ENCODE assay signal across 1 cellular context in genomic region chr1:42922687-42923366, GRCh38.
TF ChIP-seq lines count a peak whose summit lies in the region.

No MANE protein-coding gene starts in this region.

TF ChIP-seq in K562, 482 proteins besides CTCF, POLR2A, EP300 and RAD21 (continued from another document and continues in another):
- TF ChIP-seq ZBTB40 (IDR thresholded peaks at IDR 0.05) = peak; percentile 36; the same call in 1 of the 2 replicates
- no peak for TF ChIP-seq ZBTB40 (CRISPR knock-in tag; IDR thresholded peaks at IDR 0.05)
- peak; percentile 36; the same call in 1 of the 2 replicates for TF ChIP-seq SP1 (CRISPR knock-in tag; IDR thresholded peaks at IDR 0.05)
- TF ChIP-seq SMC3 (conservative IDR thresholded peaks at IDR 0.05; ENCODE audit: insufficient read depth, low read depth, low read length) = peak; percentile 60
- no peak for TF ChIP-seq E2F3 (CRISPR knock-in tag; IDR thresholded peaks at IDR 0.05)
- no peak for TF ChIP-seq SRSF9 (IDR thresholded peaks at IDR 0.05; ENCODE audit: borderline replicate concordance, low read depth, low read length)
- TF ChIP-seq ZNF785 (CRISPR knock-in tag; IDR thresholded peaks at IDR 0.05) = no peak
- TF ChIP-seq NFIC (IDR thresholded peaks at IDR 0.05) = no peak
- no peak for TF ChIP-seq NFE2L1 (tag; IDR thresholded peaks at IDR 0.05; ENCODE audit: borderline replicate concordance, low read depth)
- no peak for TF ChIP-seq AFF4 (CRISPR knock-in tag; IDR thresholded peaks at IDR 0.05)
- TF ChIP-seq STAG1 (CRISPR knock-in tag; IDR thresholded peaks at IDR 0.05; ENCODE audit: borderline replicate concordance) = no peak
- TF ChIP-seq CSDE1 (IDR thresholded peaks at IDR 0.05) = no peak
- TF ChIP-seq OTX1 (CRISPR knock-in tag; IDR thresholded peaks at IDR 0.05) = 0 out of 2 replicates have a peak, but pooled peaks have one; percentile 30
- peak; percentile 88 for TF ChIP-seq BRD9 (IDR thresholded peaks at IDR 0.05; ENCODE audit: low read depth, partially characterized antibody)
- TF ChIP-seq YY1 (IDR thresholded peaks at IDR 0.05; ENCODE audit: borderline replicate concordance in 1 of 3, control insufficient read depth in 1 of 3, extremely low read depth in 1 of 3, insufficient read depth in 3 of 3, insufficient read length in 1 of 3, insufficient replicate concordance in 2 of 3, low read depth in 1 of 3, low read length in 2 of 3) = no peak
- peak; percentile 44; the same call in 1 of the 2 replicates for TF ChIP-seq CREM (IDR thresholded peaks at IDR 0.05; ENCODE audit: low read depth)
- TF ChIP-seq ZNF561 (CRISPR knock-in tag; conservative IDR thresholded peaks at IDR 0.05) = no peak
- peak; percentile 82 for TF ChIP-seq CC2D1A (IDR thresholded peaks at IDR 0.05)
- TF ChIP-seq POLR2H (tag; IDR thresholded peaks at IDR 0.05; ENCODE audit: low read depth) = no peak
- no peak for TF ChIP-seq TAF9B (IDR thresholded peaks at IDR 0.05; ENCODE audit: partially characterized antibody)
- no peak for TF ChIP-seq ELF2 (CRISPR knock-in tag; IDR thresholded peaks at IDR 0.05)
- TF ChIP-seq ZNF436 (CRISPR knock-in tag; IDR thresholded peaks at IDR 0.05) = no peak
- no peak for TF ChIP-seq FOXM1 (IDR thresholded peaks at IDR 0.05; ENCODE audit: low read depth)
- no peak for TF ChIP-seq FOXM1 (CRISPR knock-in tag; IDR thresholded peaks at IDR 0.05; ENCODE audit: low read depth)
- peak; percentile 66; the same call in 1 of the 2 replicates for TF ChIP-seq SMARCA4 (IDR thresholded peaks at IDR 0.05)
- TF ChIP-seq MGA (IDR thresholded peaks at IDR 0.05) = 0 out of 2 replicates have a peak, but pooled peaks have one; percentile 22
- TF ChIP-seq CREB5 (CRISPR knock-in tag; IDR thresholded peaks at IDR 0.05) = no peak
- TF ChIP-seq MED1 (CRISPR knock-in tag; IDR thresholded peaks at IDR 0.05; ENCODE audit: borderline replicate concordance) = no peak
- no peak for TF ChIP-seq C11orf30 (IDR thresholded peaks at IDR 0.05; ENCODE audit: low read depth)
- TF ChIP-seq JUNB (CRISPR knock-in tag; conservative IDR thresholded peaks at IDR 0.05) = no peak
